Comparison of ENCODE assay signal across 18 cellular contexts in the genomic region with DNA sequence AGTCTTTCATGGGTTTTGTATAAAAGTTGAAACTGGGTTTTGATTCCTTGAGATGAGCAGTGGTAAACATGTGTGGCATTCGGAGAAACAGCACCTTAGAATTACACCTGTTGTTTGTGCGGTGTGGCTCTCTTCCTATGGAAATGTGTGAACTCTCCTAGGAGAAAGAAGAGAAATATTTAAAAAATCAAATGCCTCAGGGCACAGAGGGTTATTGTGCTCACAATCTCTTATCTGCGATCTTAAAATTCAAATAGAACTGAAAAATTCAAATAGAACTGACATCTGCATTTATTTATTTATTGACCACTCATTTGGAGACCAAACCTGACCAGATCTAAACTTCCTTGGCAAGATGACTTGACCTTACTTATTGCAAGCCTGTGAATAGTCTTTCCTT. TPM values are rescaled to one million over a fixed set of nuclear protein-coding genes. Genes with fewer than 3 reads are reported as not detected.
"Had no signal": no experiment of that assay in that cellular context is flagged by ENCODE, and none has a peak within 500 bp of the region (broad histone marks: within the 10 kb centered on the region; RNA-seq: fewer than 3 reads in every experiment).

No MANE protein-coding gene starts in this region.

- H3K4me1 ChIP-seq: gastrocnemius medialis, neural progenitor cell, prostate gland, thyroid gland, vagina had no signal

- H3K27me3 ChIP-seq: dorsolateral prefrontal cortex, gastrocnemius medialis, neural progenitor cell, right atrium auricular region, spleen, stomach, thyroid gland, vagina had no signal

- H2AFZ ChIP-seq: neural progenitor cell had no signal

- FAIRE-seq: colon, kidney had no signal

- H3K9ac ChIP-seq: neural progenitor cell had no signal

- H3K4me2 ChIP-seq: neural progenitor cell had no signal

- H3K36me3 ChIP-seq: gastrocnemius medialis, neural progenitor cell, prostate gland, right atrium auricular region, spleen, stomach, thyroid gland, vagina had no signal

- H3K27ac ChIP-seq: gastrocnemius medialis, neural progenitor cell, prostate gland, right atrium auricular region, spleen, stomach, thyroid gland, vagina had no signal

- H3K4me3 ChIP-seq: gastrocnemius medialis, lung, mucosa of descending colon, neural progenitor cell, prostate gland, right atrium auricular region, spleen, stomach, thyroid gland, vagina had no signal

- H3K9me3 ChIP-seq: gastrocnemius medialis, mucosa of descending colon, prostate gland, right atrium auricular region, spleen, stomach, thyroid gland, vagina had no signal

- DNase-seq: effector CD4-positive, alpha-beta T cell; gastrocnemius medialis; kidney; mucosa of descending colon; naive thymus-derived CD4-positive, alpha-beta T cell; spleen; stimulated activated naive CD4-positive, alpha-beta T cell treated with Interleukin-2 at 50 U/mL for 16 hours; stomach; thyroid gland had no signal

- ATAC-seq: gastrocnemius medialis; left lobe of liver; mucosa of descending colon; naive thymus-derived CD4-positive, alpha-beta T cell; sciatic nerve had no signal

RNA-seq across cellular contexts. Expression of gene NRP1, which starts 18.2 kb away (rescaled TPM):
- polyA plus RNA-seq: naive thymus-derived CD4-positive, alpha-beta T cell had no signal
